10 cellular contexts compared by ENCODE assay signal in the genomic region with DNA sequence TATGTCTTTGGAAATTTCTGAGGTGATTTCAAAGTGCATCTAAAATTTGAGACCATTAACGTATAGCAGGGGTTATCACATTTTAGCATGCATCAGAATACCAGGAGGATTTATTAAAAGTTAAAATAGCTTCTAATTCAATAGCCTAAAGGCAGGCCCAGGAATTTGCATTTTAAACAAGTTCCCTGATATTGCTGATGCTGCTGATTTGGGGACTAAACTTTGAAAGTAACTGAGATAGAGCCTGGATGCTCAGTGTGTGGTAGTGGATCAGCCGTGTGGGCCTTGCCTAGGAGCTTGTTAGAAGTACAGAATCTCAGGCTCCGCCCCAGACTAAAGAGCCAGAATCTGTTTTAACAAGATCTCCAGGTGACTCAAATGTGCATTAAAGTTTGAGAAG.
"Had no signal": no experiment of that assay in that cellular context is flagged by ENCODE, and none has a peak within 500 bp of the region (broad histone marks: within the 10 kb centered on the region; RNA-seq: fewer than 3 reads in every experiment).

No MANE protein-coding gene starts in this region.

- DNase-seq: H9, HCEC 1CT, Karpas-422, KBM-7 had no signal

- H3K4me3 ChIP-seq: GM23338 had no signal

- ATAC-seq: GM23338 had no signal

- H3K4me2 ChIP-seq: GM23338, KMS-11 had no signal

- FAIRE-seq: H1, H54, HTR-8/SVneo had no signal

- H3K27ac ChIP-seq: HL-60, KMS-11 had no signal
